17 cellular contexts compared by ENCODE assay signal in genomic region chr14:38522724-38523123, GRCh38.
"Had no signal": no experiment of that assay in that cellular context is flagged by ENCODE, and none has a peak within 500 bp of the region (broad histone marks: within the 10 kb centered on the region; RNA-seq: fewer than 3 reads in every experiment).

No MANE protein-coding gene starts in this region.

- H3K27ac Mint-ChIP-seq: activated CD4-positive, alpha-beta T cell treated with anti-CD3 and anti-CD28 coated beads, Interleukin-2, amount 10 ng/mL, durations not matched to agents 24 days and 14 days; activated naive CD8-positive, alpha-beta T cell treated with anti-CD3 and anti-CD28 coated beads, Interleukin-2, amount 10 ng/mL, durations not matched to agents 7 days and 5 days; activated T-helper 1 cell treated with anti-CD3 and anti-CD28 coated beads, Interleukin-12 subunit alpha, Interleukin-12 subunit beta, Interleukin-2, Interleukin-4 antibody, amounts not matched to agents 30 ng/mL and 10 ng/mL and 1 ng/mL, durations not matched to agents 14 hours and 24 hours and 36 hours; effector memory CD8-positive, alpha-beta T cell; naive thymus-derived CD4-positive, alpha-beta T cell; stimulated activated naive CD8-positive, alpha-beta T cell treated with anti-CD3 and anti-CD28 coated beads, Interleukin-15, amount 100 ng/mL, for 72 hours had no signal

- H3K27me3 Mint-ChIP-seq: activated CD4-positive, alpha-beta T cell treated with anti-CD3 and anti-CD28 coated beads, Interleukin-2, amount 10 ng/mL, durations not matched to agents 24 days and 14 days; effector memory CD8-positive, alpha-beta T cell; stimulated activated naive CD8-positive, alpha-beta T cell treated with anti-CD3 and anti-CD28 coated beads, Interleukin-15, amount 100 ng/mL, for 72 hours had no signal

- H3K36me3 ChIP-seq: gastroesophageal sphincter, heart right ventricle, ovary, right lobe of liver, spleen had no signal

- H3K4me1 ChIP-seq: gastroesophageal sphincter, heart right ventricle, spleen, testis had no signal

- H3K9me3 Mint-ChIP-seq: activated naive CD8-positive, alpha-beta T cell treated with anti-CD3 and anti-CD28 coated beads, Interleukin-2, amount 10 ng/mL, durations not matched to agents 7 days and 5 days; activated T-helper 1 cell treated with anti-CD3 and anti-CD28 coated beads, Interleukin-12 subunit alpha, Interleukin-12 subunit beta, Interleukin-2, Interleukin-4 antibody, amounts not matched to agents 30 ng/mL and 10 ng/mL and 1 ng/mL, durations not matched to agents 14 hours and 24 hours and 36 hours; stimulated activated naive CD8-positive, alpha-beta T cell treated with anti-CD3 and anti-CD28 coated beads, Interleukin-15, amount 100 ng/mL, for 72 hours had no signal

- H3K27ac ChIP-seq: gastroesophageal sphincter, heart right ventricle, ovary, right lobe of liver, spleen, testis had no signal

- DNase-seq: activated CD4-positive, alpha-beta T cell treated with anti-CD3 and anti-CD28 coated beads, Interleukin-2, amount 10 ng/mL, durations not matched to agents 24 days and 14 days; activated CD4-positive, CD25-positive, alpha-beta regulatory T cell; activated naive CD8-positive, alpha-beta T cell treated with anti-CD3 and anti-CD28 coated beads, Interleukin-2, amount 10 ng/mL, durations not matched to agents 7 days and 5 days; aorta; cerebellar nuclear complex; effector memory CD8-positive, alpha-beta T cell; heart right ventricle; left cardiac atrium; mucosa of descending colon; naive thymus-derived CD4-positive, alpha-beta T cell; ovary; right lobe of liver; spleen; stimulated activated naive CD8-positive, alpha-beta T cell treated with anti-CD3 and anti-CD28 coated beads, Interleukin-15, amount 100 ng/mL, for 72 hours; testis had no signal

- H3K27me3 ChIP-seq: gastroesophageal sphincter, heart right ventricle, ovary, right lobe of liver, spleen, testis had no signal

- H3K9me3 ChIP-seq: gastroesophageal sphincter, heart right ventricle, mucosa of descending colon, ovary, right lobe of liver, spleen, testis had no signal

- H3K4me3 Mint-ChIP-seq: activated CD4-positive, alpha-beta T cell treated with anti-CD3 and anti-CD28 coated beads, Interleukin-2, amount 10 ng/mL, durations not matched to agents 24 days and 14 days; activated naive CD8-positive, alpha-beta T cell treated with anti-CD3 and anti-CD28 coated beads, Interleukin-2, amount 10 ng/mL, durations not matched to agents 7 days and 5 days; activated T-helper 1 cell treated with anti-CD3 and anti-CD28 coated beads, Interleukin-12 subunit alpha, Interleukin-12 subunit beta, Interleukin-2, Interleukin-4 antibody, amounts not matched to agents 30 ng/mL and 10 ng/mL and 1 ng/mL, durations not matched to agents 14 hours and 24 hours and 36 hours; effector memory CD8-positive, alpha-beta T cell; naive thymus-derived CD4-positive, alpha-beta T cell; stimulated activated naive CD8-positive, alpha-beta T cell treated with anti-CD3 and anti-CD28 coated beads, Interleukin-15, amount 100 ng/mL, for 72 hours had no signal

- H3K4me1 Mint-ChIP-seq: activated CD4-positive, alpha-beta T cell treated with anti-CD3 and anti-CD28 coated beads, Interleukin-2, amount 10 ng/mL, durations not matched to agents 24 days and 14 days; activated naive CD8-positive, alpha-beta T cell treated with anti-CD3 and anti-CD28 coated beads, Interleukin-2, amount 10 ng/mL, durations not matched to agents 7 days and 5 days; naive thymus-derived CD4-positive, alpha-beta T cell; stimulated activated naive CD8-positive, alpha-beta T cell treated with anti-CD3 and anti-CD28 coated beads, Interleukin-15, amount 100 ng/mL, for 72 hours had no signal

- H3K4me3 ChIP-seq: gastroesophageal sphincter, heart right ventricle, mucosa of descending colon, ovary, right lobe of liver, spleen, testis had no signal

- H3K36me3 Mint-ChIP-seq: activated naive CD8-positive, alpha-beta T cell treated with anti-CD3 and anti-CD28 coated beads, Interleukin-2, amount 10 ng/mL, durations not matched to agents 7 days and 5 days; naive thymus-derived CD4-positive, alpha-beta T cell had no signal
